In the genomic region with DNA sequence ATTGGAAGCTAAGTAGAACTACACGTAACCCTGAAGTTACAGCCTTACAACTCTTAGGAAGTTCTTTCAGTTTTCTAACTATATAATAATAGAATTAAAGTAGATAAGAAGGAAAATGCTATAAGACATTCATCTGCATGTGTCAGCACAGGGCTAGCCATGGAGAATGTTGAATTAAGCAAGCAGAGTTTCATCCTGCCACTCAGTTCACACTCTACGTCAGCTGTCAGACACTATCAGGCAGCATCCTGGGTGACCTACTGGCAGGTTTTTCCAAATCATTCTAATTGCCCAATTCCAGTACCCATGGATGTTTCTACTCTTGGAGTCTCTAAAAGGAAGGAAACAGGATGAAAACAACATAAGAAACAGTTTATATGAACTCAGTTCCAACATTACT, we compare ENCODE assay signal across 1 cellular context.
TF ChIP-seq lines count a peak whose summit lies in the region.

No MANE protein-coding gene starts in this region.

TF ChIP-seq in GM23338, 12 proteins besides CTCF, POLR2A, EP300 and RAD21 (continued from another document):
- TF ChIP-seq ZNF462 (CRISPR knock-in tag; IDR thresholded peaks at IDR 0.05): no peak
